In the genomic region with DNA sequence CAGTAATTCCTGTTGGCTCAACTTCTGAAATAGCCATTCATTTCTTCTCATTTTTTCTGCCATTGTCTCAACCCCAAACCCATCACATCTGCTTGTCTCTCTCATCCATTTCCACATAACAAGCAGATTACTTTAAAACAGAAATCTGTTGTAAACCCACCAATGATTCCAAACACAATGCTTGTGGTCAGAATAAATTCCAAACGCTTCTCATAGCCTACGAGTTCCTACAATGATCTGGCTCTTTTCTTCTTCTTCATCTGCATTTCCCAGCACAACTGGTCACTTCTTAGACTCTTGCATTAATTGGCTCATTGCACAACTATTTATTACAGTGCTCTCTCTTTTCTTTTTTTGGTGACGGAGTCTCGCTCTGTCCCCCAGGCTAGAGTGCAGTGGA, we compare ENCODE assay signal across 27 cellular contexts.
A peak's percentile ranks its signal among the peaks of the same experiment; 100 is the strongest.
DNase-seq lines count a peak whose midpoint lies in the region; ATAC-seq and TF ChIP-seq lines count a peak whose summit lies in the region.
"Had no signal": no experiment of that assay in that cellular context is flagged by ENCODE, and none has a peak within 500 bp of the region (broad histone marks: within the 10 kb centered on the region; RNA-seq: fewer than 3 reads in every experiment).

No MANE protein-coding gene starts in this region.

- in situ Hi-C loops in IMR-90 (cut with MboI; ENCODE audit: low sequenced_read_pairs): no loop called here

- H3K4me3 ChIP-seq in IMR-90 (ENCODE audit: insufficient read depth, low read depth, low read length) (no peak overlapping the region), cardiac fibroblast (replicated peaks in 1 of 2; ENCODE audit: low read depth in 2 of 2, low read length in 2 of 2) (no peak overlapping the region)
- H3K4me3 ChIP-seq: body of pancreas, gastrocnemius medialis, hepatocyte, SJCRH30, skin epidermis had no signal

- H3K56ac ChIP-seq in IMR-90 (ENCODE audit: extremely low read depth, insufficient read depth, low read length): no peak overlapping the region

- no peak overlapping the region for H2BK120ac ChIP-seq in IMR-90 (ENCODE audit: low read depth, low read length)

- DNase-seq in EH (ENCODE audit: low read depth) (peak; percentile 83), IMR-90 (peak; percentile 23), cardiac fibroblast (ENCODE audit: low read depth in 2 of 2) (peak; percentile 13 to 84), DMS114 treated with DMSO at 0.1 percent for 48 hours (lab: John Stamatoyannopoulos, UW; ENCODE audit: unreplicated experiment) (no peak), mesothelial cell of epicardium (ENCODE audit: low spot score in 2 of 2, unreplicated experiment in 2 of 2) (no peak)
- DNase-seq in naive thymus-derived CD8-positive, alpha-beta T cell: no peak
- DNase-seq: activated CD4-positive, CD25-positive, alpha-beta regulatory T cell treated with anti-CD3 and anti-CD28 coated beads, Interleukin-2, amount 50 U/mL, for 72 hours; activated CD8-positive, alpha-beta T cell treated with anti-CD3 and anti-CD28 coated beads for 36 hours; AML-193; body of pancreas; erythroblast; gastrocnemius medialis; Karpas-422; midbrain; MV-4-11; naive thymus-derived CD4-positive, alpha-beta T cell; NCI-H446 treated with DMSO at 0.1 percent for 48 hours; NCI-H82; SJCRH30; stimulated activated naive CD8-positive, alpha-beta T cell treated with anti-CD3 and anti-CD28 coated beads, Interleukin-15, amount 100 ng/mL, for 72 hours had no signal

- no peaks in the 10 kb centered on the region for H3K9me1 ChIP-seq in IMR-90 (ENCODE audit: insufficient read depth, low read length)

- no peak overlapping the region for H3K23ac ChIP-seq in IMR-90 (ENCODE audit: low read depth, low read length)

- peaks cover 10% of the 10 kb centered on the region for H3K9me3 ChIP-seq in IMR-90 (ENCODE audit: control insufficient read depth, insufficient read depth, low read length)
- H3K9me3 ChIP-seq: body of pancreas, gastrocnemius medialis, SJCRH30 had no signal

- no peak for TF ChIP-seq POLR2A in IMR-90 (IDR thresholded peaks at IDR 0.05; ENCODE audit: low read depth, low read length)

- no peak overlapping the region for H3K4me3 Mint-ChIP-seq in naive thymus-derived CD8-positive, alpha-beta T cell
- no peak overlapping the region for H3K4me3 Mint-ChIP-seq in mesothelial cell of epicardium
- H3K4me3 Mint-ChIP-seq: activated CD8-positive, alpha-beta T cell treated with anti-CD3 and anti-CD28 coated beads for 36 hours; activated naive CD8-positive, alpha-beta T cell; activated T-helper 17 cell treated with anti-CD3 and anti-CD28 coated beads, Interleukin-2, amount 50 U/mL, for 72 hours; naive thymus-derived CD4-positive, alpha-beta T cell; stimulated activated naive CD8-positive, alpha-beta T cell treated with anti-CD3 and anti-CD28 coated beads, Interleukin-15, amount 100 ng/mL, for 72 hours had no signal

- no TSS peak for BruUV-seq in IMR-90 (replicated peaks; lab: Mats Ljungman, UMichigan)

- H2AK9ac ChIP-seq in IMR-90 (replicated peaks; ENCODE audit: low read depth, low read length, poor library complexity): no peak overlapping the region

- no peaks in the 10 kb centered on the region for H3K27me3 ChIP-seq in IMR-90 (ENCODE audit: control insufficient read depth, insufficient read depth, low read length)
- H3K27me3 ChIP-seq: body of pancreas, gastrocnemius medialis, hepatocyte, SJCRH30 had no signal

- H2BK15ac ChIP-seq in IMR-90 (ENCODE audit: low read depth, low read length): no peak overlapping the region

- H3K27me3 Mint-ChIP-seq in naive thymus-derived CD8-positive, alpha-beta T cell: no peaks in the 10 kb centered on the region
- no peaks in the 10 kb centered on the region for H3K27me3 Mint-ChIP-seq in mesothelial cell of epicardium (ENCODE audit: low read depth)
- H3K27me3 Mint-ChIP-seq: activated CD8-positive, alpha-beta T cell treated with anti-CD3 and anti-CD28 coated beads for 36 hours; activated naive CD8-positive, alpha-beta T cell; activated T-helper 17 cell treated with anti-CD3 and anti-CD28 coated beads, Interleukin-2, amount 50 U/mL, for 72 hours; naive thymus-derived CD4-positive, alpha-beta T cell; stimulated activated naive CD8-positive, alpha-beta T cell treated with anti-CD3 and anti-CD28 coated beads, Interleukin-15, amount 100 ng/mL, for 72 hours had no signal

- no peaks in the 10 kb centered on the region for H3K4me1 ChIP-seq in IMR-90 (ENCODE audit: control insufficient read depth, insufficient read depth, low read length)
- H3K4me1 ChIP-seq: body of pancreas, gastrocnemius medialis, SJCRH30 had no signal

- H2BK20ac ChIP-seq in IMR-90 (ENCODE audit: low read depth, low read length): no peak overlapping the region

- POLR2A ChIA-PET in IMR-90 (lab: Charles Lee; ENCODE audit: unreplicated experiment): no interaction called here
- POLR2A ChIA-PET in naive thymus-derived CD8-positive, alpha-beta T cell (lab: Charles Lee): no interaction called here

- intact Hi-C loops in IMR-90 (cut with micrococcal nuclease): no loop called here

- no peak overlapping the region for H4K91ac ChIP-seq in IMR-90 (ENCODE audit: insufficient read depth, low read depth, low read length)

- H3K27ac Mint-ChIP-seq in naive thymus-derived CD8-positive, alpha-beta T cell: peak overlapping the region in 8 of 10 donors; percentile 7 to 69 (median 38)
- H3K27ac Mint-ChIP-seq in mesothelial cell of epicardium: no peak overlapping the region
- H3K27ac Mint-ChIP-seq: activated CD8-positive, alpha-beta T cell treated with anti-CD3 and anti-CD28 coated beads for 36 hours; activated T-helper 17 cell treated with anti-CD3 and anti-CD28 coated beads, Interleukin-2, amount 50 U/mL, for 72 hours had no signal

- no peaks in the 10 kb centered on the region for H3K79me1 ChIP-seq in IMR-90 (ENCODE audit: low read depth in 1 of 2, low read length in 2 of 2)

- no peak overlapping the region for H2AK5ac ChIP-seq in IMR-90 (ENCODE audit: low read depth, low read length)

- TF ChIP-seq RAD21 in IMR-90 (IDR thresholded peaks at IDR 0.05; ENCODE audit: low read length): no peak

- no peaks in the 10 kb centered on the region for H3K9me3 Mint-ChIP-seq in naive thymus-derived CD8-positive, alpha-beta T cell
- H3K9me3 Mint-ChIP-seq in mesothelial cell of epicardium: peaks cover 3% of the 10 kb centered on the region
- H3K9me3 Mint-ChIP-seq: stimulated activated naive CD8-positive, alpha-beta T cell treated with anti-CD3 and anti-CD28 coated beads, Interleukin-15, amount 100 ng/mL, for 72 hours had no signal

- H3K36me3 Mint-ChIP-seq in naive thymus-derived CD8-positive, alpha-beta T cell: peaks cover 0 to 2% (median 0%) of the 10 kb centered on the region in 3 donors
- no peaks in the 10 kb centered on the region for H3K36me3 Mint-ChIP-seq in mesothelial cell of epicardium

- no peak overlapping the region for H3K9ac ChIP-seq in IMR-90 (ENCODE audit: low read depth, low read length)

- H3K36me3 ChIP-seq in IMR-90 (ENCODE audit: control insufficient read depth, insufficient read depth, low read length): no peaks in the 10 kb centered on the region
- H3K36me3 ChIP-seq: gastrocnemius medialis, SJCRH30 had no signal

- no peak overlapping the region for H3K18ac ChIP-seq in IMR-90 (ENCODE audit: low read depth, low read length)

- H3K4me1 Mint-ChIP-seq in naive thymus-derived CD8-positive, alpha-beta T cell: peaks cover 13 to 29% (median 25%) of the 10 kb centered on the region in 4 donors
- H3K4me1 Mint-ChIP-seq in mesothelial cell of epicardium: peaks cover 4% of the 10 kb centered on the region

- no peak overlapping the region for H3K4me2 ChIP-seq in IMR-90 (ENCODE audit: low read depth, low read length)
- H3K4me2 ChIP-seq: hepatocyte had no signal

- no peak overlapping the region for H3K14ac ChIP-seq in IMR-90 (replicated peaks; ENCODE audit: low read depth, low read length)

- no peak for ATAC-seq in IMR-90 (ENCODE audit: low read depth)
- ATAC-seq in naive thymus-derived CD8-positive, alpha-beta T cell: no peak
- no peak for ATAC-seq in activated CD4-positive, CD25-positive, alpha-beta regulatory T cell treated with anti-CD3 and anti-CD28 coated beads, Interleukin-2, amount 50 U/mL, for 24 hours
- ATAC-seq in GM21576 (IDR thresholded peaks at IDR 0.05; ENCODE audit: unreplicated experiment): no peak
- ATAC-seq: activated CD8-positive, alpha-beta T cell treated with anti-CD3 and anti-CD28 coated beads for 36 hours; activated T-helper 17 cell treated with anti-CD3 and anti-CD28 coated beads, Interleukin-2, amount 50 U/mL, for 72 hours; body of pancreas; gastrocnemius medialis; left lobe of liver; naive thymus-derived CD4-positive, alpha-beta T cell; stimulated activated naive CD8-positive, alpha-beta T cell treated with anti-CD3 and anti-CD28 coated beads, Interleukin-15, amount 100 ng/mL, for 72 hours had no signal

- H2AFZ ChIP-seq in IMR-90 (replicated peaks; ENCODE audit: low read length, poor library complexity): no peak overlapping the region
- H2AFZ ChIP-seq: hepatocyte had no signal

- WGBS in IMR-90 (ENCODE audit: extremely low coverage in 2 of 2, insufficient read length in 1 of 2), 2 experiments: 47% methylated on average over 2 of the region's 4 CpGs; no CpG with 5 or more reads in 1 of the 2 experiments

- no peak overlapping the region for H4K5ac ChIP-seq in IMR-90 (ENCODE audit: low read depth, low read length)

- H3K4ac ChIP-seq in IMR-90 (ENCODE audit: low read depth, low read length): no peak overlapping the region

- no peak overlapping the region for H3K27ac ChIP-seq in IMR-90 (ENCODE audit: insufficient read depth, low read length)
- H3K27ac ChIP-seq: body of pancreas, gastrocnemius medialis, hepatocyte, SJCRH30, skin epidermis had no signal

- TF ChIP-seq CTCF in IMR-90 (conservative IDR thresholded peaks at IDR 0.05; ENCODE audit: low read depth, low read length) (no peak), cardiac fibroblast (IDR thresholded peaks at IDR 0.05; ENCODE audit: low read depth, low read length) (no peak), mesothelial cell of epicardium (IDR thresholded peaks at IDR 0.05; ENCODE audit: unreplicated experiment) (no peak)

- H4K20me1 ChIP-seq in IMR-90 (ENCODE audit: insufficient read depth, low read length): no peaks in the 10 kb centered on the region

- H4K8ac ChIP-seq in IMR-90 (ENCODE audit: low read depth in 2 of 2, low read length in 2 of 2): no peak overlapping the region

- H2BK5ac ChIP-seq in IMR-90 (ENCODE audit: low read depth, low read length, poor library complexity, severe bottlenecking): no peak overlapping the region

- CTCF ChIA-PET in IMR-90 (lab: Yijun Ruan, JAX): no interaction called here

- dilution Hi-C loops in IMR-90 (cut with HindIII; ENCODE audit: low sequenced_read_pairs, unreplicated experiment): no loop called here

TF ChIP-seq in IMR-90, 13 proteins besides CTCF, POLR2A, EP300 and RAD21 (continues in another document):
- TF ChIP-seq, protein P1, sequence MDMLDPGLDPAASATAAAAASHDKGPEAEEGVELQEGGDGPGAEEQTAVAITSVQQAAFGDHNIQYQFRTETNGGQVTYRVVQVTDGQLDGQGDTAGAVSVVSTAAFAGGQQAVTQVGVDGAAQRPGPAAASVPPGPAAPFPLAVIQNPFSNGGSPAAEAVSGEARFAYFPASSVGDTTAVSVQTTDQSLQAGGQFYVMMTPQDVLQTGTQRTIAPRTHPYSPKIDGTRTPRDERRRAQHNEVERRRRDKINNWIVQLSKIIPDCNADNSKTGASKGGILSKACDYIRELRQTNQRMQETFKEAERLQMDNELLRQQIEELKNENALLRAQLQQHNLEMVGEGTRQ (IDR thresholded peaks at IDR 0.05; ENCODE audit: low read depth, low read length): no peak
- TF ChIP-seq RCOR1 (IDR thresholded peaks at IDR 0.05; ENCODE audit: insufficient replicate concordance, low read length): no peak

Comparison
In these comparisons a context has a peak if more than half of its experiments do, and no peak if none do; other contexts are left out.
1. DNase-seq: peak in EH (single experiment), IMR-90 (single experiment) and cardiac fibroblast (2 of 2); none in naive thymus-derived CD8-positive, alpha-beta T cell (0 of 10), DMS114 treated with DMSO at 0.1 percent for 48 hours (single experiment) and mesothelial cell of epicardium (0 of 2).